Comparison of ENCODE assay signal across 8 cellular contexts in the genomic region with DNA sequence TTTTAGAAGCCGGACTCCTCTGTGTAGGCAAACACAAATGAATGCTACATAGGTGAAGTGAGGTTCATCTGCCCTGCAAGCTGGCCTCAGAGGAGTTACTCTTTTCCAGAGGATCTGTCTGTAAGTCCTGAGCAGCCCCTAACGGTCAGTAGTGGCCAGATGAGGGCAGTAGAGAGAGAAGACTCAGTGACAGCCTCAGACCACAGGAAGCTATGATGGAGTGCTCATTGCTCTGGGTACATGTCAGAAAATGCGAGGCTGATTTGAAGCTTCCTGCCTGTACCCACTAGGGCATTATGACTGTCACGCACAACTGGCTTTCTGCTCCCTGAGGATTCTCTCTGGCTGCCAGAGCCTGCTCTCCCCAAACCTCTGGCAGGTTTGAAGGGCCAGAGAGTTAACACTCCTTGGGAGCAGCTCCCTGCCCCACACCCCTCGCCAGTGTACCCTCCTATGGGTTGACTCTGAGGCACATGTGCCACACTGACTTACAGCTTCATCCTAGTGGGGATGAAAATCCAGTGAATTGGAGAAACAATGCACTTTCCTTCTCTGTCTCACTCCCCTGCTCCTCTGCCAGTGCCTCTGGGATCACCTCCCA.
A peak's percentile ranks its signal among the peaks of the same experiment; 100 is the strongest.
DNase-seq lines count a peak whose midpoint lies in the region; ATAC-seq, FAIRE-seq and TF ChIP-seq lines count a peak whose summit lies in the region.

No MANE protein-coding gene starts in this region.

- peak; percentile 80 for TF ChIP-seq CTCF in VCaP (conservative IDR thresholded peaks at IDR 0.05)
- TF ChIP-seq CTCF in gastrocnemius medialis (IDR thresholded peaks at IDR 0.05 in 4 of 5, conservative IDR thresholded peaks at IDR 0.05 in 1 of 5): peak in 1 of 5 experiments; percentile 30

- no peaks in the 10 kb centered on the region for H3K36me3 ChIP-seq in gastrocnemius medialis

- intact Hi-C loops in Right ventricle myocardium superior (cut with DNase I): no loop called here
- intact Hi-C loops in Right ventricle myocardium inferior (cut with DNase I): no loop called here
- intact Hi-C loops in gastrocnemius medialis (cut with DNase I; ENCODE audit: low total_unique reads): no loop called here

- H3K27ac ChIP-seq in VCaP: no peak overlapping the region
- no peak overlapping the region for H3K27ac ChIP-seq in gastrocnemius medialis

- TF ChIP-seq POLR2A in H54 (IDR thresholded peaks at IDR 0.05; ENCODE audit: low read depth, low read length): no peak
- TF ChIP-seq POLR2A in gastrocnemius medialis (IDR thresholded peaks at IDR 0.05): no peak

- no peaks in the 10 kb centered on the region for H3K27me3 ChIP-seq in gastrocnemius medialis

- DNase-seq in Right ventricle myocardium superior (no peak), Right ventricle myocardium inferior (ENCODE audit: missing footprints) (no peak), H54 (ENCODE audit: insufficient read length, low spot score) (peak; percentile 14), Kasumi-1 (lab: John Stamatoyannopoulos, UW) (peak; percentile 79 to 80), kidney glomerular epithelial cell (lab: John Stamatoyannopoulos, UW) (peak; percentile 39), gastrocnemius medialis (no peak)
- no peak for DNase-seq in effector CD4-positive, alpha-beta T cell

- no peaks in the 10 kb centered on the region for H3K9me3 ChIP-seq in gastrocnemius medialis

- no peaks in the 10 kb centered on the region for H3K4me1 ChIP-seq in gastrocnemius medialis

- in situ Hi-C loops in gastrocnemius medialis (cut with MboI; ENCODE audit: low sequenced_read_pairs in 4 of 4): no loop called here

- no peak for FAIRE-seq in H54 (lab: Jason Lieb, UNC)

- H3K4me3 ChIP-seq in gastrocnemius medialis: no peak overlapping the region

- ATAC-seq in Right ventricle myocardium superior (ENCODE audit: poor library complexity): peak; percentile 27
- ATAC-seq in Right ventricle myocardium inferior: no peak
- no peak for ATAC-seq in gastrocnemius medialis

Comparison
In these comparisons a context has a peak if more than half of its experiments do, and no peak if none do; other contexts are left out.
1. DNase-seq: peak in H54 (single experiment), Kasumi-1 (2 of 2) and kidney glomerular epithelial cell (single experiment); none in Right ventricle myocardium superior (single experiment), Right ventricle myocardium inferior (single experiment), gastrocnemius medialis (0 of 2) and effector CD4-positive, alpha-beta T cell (single experiment).